Comparison of ENCODE assay signal across 21 cellular contexts in genomic region chr20:53995949-53996348, GRCh38.
"Had no signal": no experiment of that assay in that cellular context is flagged by ENCODE, and none has a peak within 500 bp of the region (broad histone marks: within the 10 kb centered on the region; RNA-seq: fewer than 3 reads in every experiment).

No MANE protein-coding gene starts in this region.

- H3K27ac Mint-ChIP-seq: effector memory CD8-positive, alpha-beta T cell; immature natural killer cell; naive thymus-derived CD8-positive, alpha-beta T cell; progenitor cell of endocrine pancreas; stimulated activated effector memory CD8-positive, alpha-beta T cell treated with anti-CD3 and anti-CD28 coated beads, Interleukin-12 subunit alpha, Interleukin-12 subunit beta, amount 100 ng/mL, for 72 hours had no signal

- H3K27me3 ChIP-seq: esophagus muscularis mucosa, gastroesophageal sphincter, ovary, tibial artery, upper lobe of right lung had no signal

- H3K4me1 ChIP-seq: esophagus muscularis mucosa, gastroesophageal sphincter, tibial artery, upper lobe of right lung had no signal

- H3K27ac ChIP-seq: epithelial cell of prostate, esophagus muscularis mucosa, gastroesophageal sphincter, ovary, tibial artery, upper lobe of right lung had no signal

- ATAC-seq: effector memory CD8-positive, alpha-beta T cell; gastroesophageal sphincter; left cardiac atrium; left ventricle myocardium superior; naive thymus-derived CD8-positive, alpha-beta T cell; right cardiac atrium; stimulated activated effector memory CD8-positive, alpha-beta T cell treated with anti-CD3 and anti-CD28 coated beads, Interleukin-12 subunit alpha, Interleukin-12 subunit beta, amount 100 ng/mL, for 72 hours; stimulated activated naive CD8-positive, alpha-beta T cell treated with anti-CD3 and anti-CD28 coated beads, Interleukin-15, Interleukin-2, amounts not matched to agents 100 U/mL and 50 U/mL, for 24 hours; upper lobe of right lung had no signal

- H3K4me3 ChIP-seq: esophagus muscularis mucosa, gastroesophageal sphincter, lung, ovary, tibial artery, upper lobe of right lung had no signal

- H3K4me3 Mint-ChIP-seq: central memory CD8-positive, alpha-beta T cell; effector memory CD8-positive, alpha-beta T cell; immature natural killer cell; naive thymus-derived CD8-positive, alpha-beta T cell; stimulated activated effector memory CD8-positive, alpha-beta T cell treated with anti-CD3 and anti-CD28 coated beads, Interleukin-12 subunit alpha, Interleukin-12 subunit beta, amount 100 ng/mL, for 72 hours had no signal

- DNase-seq: cortex of kidney; effector memory CD8-positive, alpha-beta T cell; immature natural killer cell; left cardiac atrium; left ventricle myocardium superior; mesendoderm; naive thymus-derived CD8-positive, alpha-beta T cell; ovary; right cardiac atrium; stimulated activated CD4-positive, alpha-beta T cell treated with anti-CD3 and anti-CD28 coated beads, Interleukin-4, amount 100 ng/mL, for 1 hour; stimulated activated CD8-positive, alpha-beta memory T cell treated with anti-CD3 and anti-CD28 coated beads, Interleukin-4, amount 100 ng/mL, for 48 hours; stimulated activated naive CD8-positive, alpha-beta T cell treated with anti-CD3 and anti-CD28 coated beads, Interleukin-15, Interleukin-2, amounts not matched to agents 100 U/mL and 50 U/mL, for 24 hours; tibial artery; upper lobe of right lung had no signal

- H3K9me3 ChIP-seq: esophagus muscularis mucosa, ovary, upper lobe of right lung had no signal

- H3K27me3 Mint-ChIP-seq: progenitor cell of endocrine pancreas had no signal

- H3K36me3 ChIP-seq: esophagus muscularis mucosa, gastroesophageal sphincter, ovary, tibial artery, upper lobe of right lung had no signal

- H3K36me3 Mint-ChIP-seq: stimulated activated effector memory CD8-positive, alpha-beta T cell treated with anti-CD3 and anti-CD28 coated beads, Interleukin-12 subunit alpha, Interleukin-12 subunit beta, amount 100 ng/mL, for 72 hours had no signal
